In genomic region chr19:1009976-1010538, GRCh38 we compare ENCODE assay signal across 1 cellular context.
TF ChIP-seq lines count a peak whose summit lies in the region.

No MANE protein-coding gene starts in this region.

TF ChIP-seq in GM12878, 131 proteins besides CTCF, POLR2A, EP300 and RAD21:
- TF ChIP-seq HDGF (IDR thresholded peaks at IDR 0.05) (no peak), DPF2 (IDR thresholded peaks at IDR 0.05) (no peak), NFYA (IDR thresholded peaks at IDR 0.05; ENCODE audit: borderline replicate concordance, low read depth, low read length) (no peak), NBN (IDR thresholded peaks at IDR 0.05) (no peak), HSF1 (IDR thresholded peaks at IDR 0.05; ENCODE audit: low read depth, low read length) (no peak), KLF5 (IDR thresholded peaks at IDR 0.05; ENCODE audit: partially characterized antibody) (no peak), IRF4 (IDR thresholded peaks at IDR 0.05; ENCODE audit: low read depth, low read length) (no peak), ZNF687 (IDR thresholded peaks at IDR 0.05) (no peak), E2F4 (IDR thresholded peaks at IDR 0.05; ENCODE audit: low read depth, low read length) (no peak), POLR2AphosphoS5 (IDR thresholded peaks at IDR 0.05; ENCODE audit: low read length) (no peak)
TF ChIP-seq in GM12878: peak in this region for 0.
